9 cellular contexts compared by ENCODE assay signal in genomic region chr1:32775640-32776337, GRCh38. TPM values are rescaled to one million over a fixed set of nuclear protein-coding genes. Genes with fewer than 3 reads are reported as not detected.
DNase-seq lines count a peak whose midpoint lies in the region; ATAC-seq and TF ChIP-seq lines count a peak whose summit lies in the region.
"Had no signal": no experiment of that assay in that cellular context is flagged by ENCODE, and none has a peak within 500 bp of the region (broad histone marks: within the 10 kb centered on the region; RNA-seq: fewer than 3 reads in every experiment).

No MANE protein-coding gene starts in this region.

- H3K36me3 ChIP-seq in SJCRH30 = peaks cover 36% of the 10 kb centered on the region

- H3K4me3 ChIP-seq in SJCRH30 = no peak overlapping the region

- no peaks in the 10 kb centered on the region for H3K9me3 ChIP-seq in SJCRH30 (replicated peaks)

- no peak for TF ChIP-seq CTCF in omental fat pad (IDR thresholded peaks at IDR 0.05)

- H3K4me1 ChIP-seq in SJCRH30 = peaks cover 39% of the 10 kb centered on the region

- DNase-seq in EL (peak; percentile 64), SJCRH30 (no peak), epidermal melanocyte (ENCODE audit: insufficient read length, low spot score) (peak; percentile 25), omental fat pad (ENCODE audit: low spot score) (no peak), cerebellar cortex (ENCODE audit: low spot score) (no peak)
- DNase-seq: activated T-cell treated with anti-CD3 and anti-CD28 coated beads, Interleukin-2, amount 50 U/mL, for 72 hours had no signal

- no peaks in the 10 kb centered on the region for H3K27me3 ChIP-seq in SJCRH30

- peak overlapping the region; percentile 28 for H3K27ac ChIP-seq in SJCRH30

- ATAC-seq in omental fat pad (ENCODE audit: low FRiP score) (peak; percentile 56), HG03045 (IDR thresholded peaks at IDR 0.05; ENCODE audit: unreplicated experiment) (no peak), HG03460 (IDR thresholded peaks at IDR 0.05; ENCODE audit: unreplicated experiment) (no peak), GM21360 (IDR thresholded peaks at IDR 0.05; ENCODE audit: unreplicated experiment) (no peak)
- ATAC-seq: activated T-cell treated with anti-CD3 and anti-CD28 coated beads, Interleukin-2, amount 50 U/mL, for 72 hours had no signal

RNA-seq across cellular contexts. Expression of gene YARS1, which starts 41.4 kb away (rescaled TPM):
- 81.3 and 91.7 TPM in 2 replicates for total RNA-seq in SJCRH30 (2014; rRNA removed; shearing (Covaris generic))
- 100 to 1,000 TPM in 1 of 4 donors, 10 to 100 TPM in 3; 59.1 to 124 (median 62.6) TPM for total RNA-seq in omental fat pad

RNA-seq across cellular contexts. Expression of gene S100PBP, which starts 41.7 kb away (rescaled TPM):
- total RNA-seq in SJCRH30 (2014; rRNA removed; shearing (Covaris generic)) = 37.1 and 42.6 TPM in 2 replicates
- total RNA-seq in omental fat pad = 10 to 100 TPM; 20.4 to 47.6 (median 28.4) TPM

Comparison
In these comparisons a context has a peak if more than half of its experiments do, and no peak if none do; other contexts are left out.
1. DNase-seq: peak in EL (single experiment) and epidermal melanocyte (single experiment); none in SJCRH30 (0 of 2), omental fat pad (single experiment) and cerebellar cortex (single experiment).